9 cellular contexts compared by ENCODE assay signal in the genomic region with DNA sequence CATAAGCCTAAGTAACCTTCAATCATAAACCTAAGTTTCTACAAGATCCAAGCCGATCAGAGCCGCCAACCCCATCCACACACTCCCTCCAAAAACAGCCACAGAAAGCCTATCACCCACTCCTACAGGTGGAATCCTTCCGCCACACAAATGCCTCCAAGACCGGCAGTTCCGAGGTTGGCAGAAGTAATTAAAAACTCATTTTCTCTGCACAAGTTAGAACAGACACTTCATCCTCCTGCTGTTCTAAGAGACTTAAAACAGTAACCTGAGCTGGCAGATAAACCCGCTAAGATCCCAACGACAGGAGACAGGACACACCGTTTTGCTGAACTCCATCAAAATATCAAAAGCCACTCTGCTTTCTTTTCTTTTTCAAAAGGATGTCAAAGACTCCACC. TPM values are rescaled to one million over a fixed set of nuclear protein-coding genes. Genes with fewer than 3 reads are reported as not detected.
DNase-seq lines count a peak whose midpoint lies in the region; ATAC-seq and TF ChIP-seq lines count a peak whose summit lies in the region.
"Had no signal": no experiment of that assay in that cellular context is flagged by ENCODE, and none has a peak within 500 bp of the region (broad histone marks: within the 10 kb centered on the region; RNA-seq: fewer than 3 reads in every experiment).

No MANE protein-coding gene starts in this region.

- no peak overlapping the region for H2BK15ac ChIP-seq in H9 (ENCODE audit: low read depth, low read length)

- H3K36me3 Mint-ChIP-seq in H9 (ENCODE audit: insufficient read depth in 1 of 3, low read depth in 3 of 3): peaks cover 55 to 62% (median 59%) of the 10 kb centered on the region in 3 experiments
- H3K36me3 Mint-ChIP-seq in progenitor cell of endocrine pancreas (ENCODE audit: insufficient read depth): peaks cover 44% of the 10 kb centered on the region

- peaks cover 5% of the 10 kb centered on the region for H4K20me1 ChIP-seq in H9 (ENCODE audit: control insufficient read depth, insufficient read depth, insufficient read length)

- H4K8ac ChIP-seq in H9 (replicated peaks; ENCODE audit: insufficient read length, low read depth, low read length): no peak overlapping the region

- H3K18ac ChIP-seq in H9 (ENCODE audit: insufficient read length, low read depth, low read length): no peak overlapping the region

- no peak overlapping the region for H4K91ac ChIP-seq in H9 (ENCODE audit: insufficient read length, low read depth, low read length)

- peaks cover 14% of the 10 kb centered on the region for H3K23me2 ChIP-seq in H9 (ENCODE audit: insufficient read length, low read depth, low read length, poor library complexity, severe bottlenecking)

- H3K56ac ChIP-seq in H9 (ENCODE audit: insufficient read length, low read depth, low read length): no peak overlapping the region

- ATAC-seq in GM19324 (IDR thresholded peaks at IDR 0.05; ENCODE audit: low FRiP score, unreplicated experiment): no peak
- ATAC-seq in upper lobe of left lung (ENCODE audit: low FRiP score in 2 of 2): no peak

- H3K4ac ChIP-seq in H9 (ENCODE audit: low read depth, low read length): no peak overlapping the region

- H3K14ac ChIP-seq in H9 (ENCODE audit: insufficient read depth, low read length): no peak overlapping the region

- peak overlapping the region; percentile 77 for H3K4me2 ChIP-seq in H9 (ENCODE audit: insufficient read depth, insufficient read length, low read length)

- no peak overlapping the region for H2BK12ac ChIP-seq in H9 (ENCODE audit: insufficient read length, low read depth, low read length)

- no peak overlapping the region for H3T11ph ChIP-seq in H9 (ENCODE audit: low read length)

- H3K4me1 ChIP-seq in H9 (ENCODE audit: insufficient read depth, low read length): peaks cover 4% of the 10 kb centered on the region; the same call in 1 of the 2 replicates
- H3K4me1 ChIP-seq in NT2/D1 (ENCODE audit: insufficient read depth, insufficient read length): peaks cover 4% of the 10 kb centered on the region
- H3K4me1 ChIP-seq in upper lobe of left lung: peaks cover 28 to 45% (median 36%) of the 10 kb centered on the region in 4 donors

- H3K79me1 ChIP-seq in H9 (ENCODE audit: insufficient read depth, low read depth, low read length, poor library complexity, severe bottlenecking): peaks cover 13% of the 10 kb centered on the region

- no peak for DNase-seq in H9
- DNase-seq in NT2/D1 (ENCODE audit: low read depth, low spot score): peak; percentile 39
- no peak for DNase-seq in epithelial cell of proximal tubule (ENCODE audit: low read depth)
- no peak for DNase-seq in progenitor cell of endocrine pancreas (ENCODE audit: low spot score, unreplicated experiment)
- no peak for DNase-seq in amniotic stem cell (lab: John Stamatoyannopoulos, UW)
- no peak for DNase-seq in Kasumi-1 (lab: John Stamatoyannopoulos, UW)
- no peak for DNase-seq in upper lobe of left lung
- DNase-seq: activated effector memory CD4-positive, alpha-beta T cell treated with anti-CD3 and anti-CD28 coated beads, Interleukin-2, amount 50 U/mL, for 16 hours had no signal

- H3K9ac ChIP-seq in H9 (ENCODE audit: extremely low read depth, insufficient read length, low read length) (no peak overlapping the region), NT2/D1 (ENCODE audit: insufficient read length, low read depth) (peak overlapping the region; percentile 95)

- H3K36me3 ChIP-seq in NT2/D1 (ENCODE audit: insufficient read depth, insufficient read length, low read length) (peaks cover 61% of the 10 kb centered on the region), upper lobe of left lung (peaks cover 15 to 45% (median 19%) of the 10 kb centered on the region in 4 donors)

- H3K27me3 ChIP-seq in H9 (ENCODE audit: insufficient read depth, low read length): no peaks in the 10 kb centered on the region
- no peaks in the 10 kb centered on the region for H3K27me3 ChIP-seq in NT2/D1 (ENCODE audit: insufficient read depth, insufficient read length)
- H3K27me3 ChIP-seq in upper lobe of left lung: no peaks in the 10 kb centered on the region

- H3K9me3 Mint-ChIP-seq in H9 (no peaks in the 10 kb centered on the region), progenitor cell of endocrine pancreas (ENCODE audit: low read depth) (no peaks in the 10 kb centered on the region)

- no peak overlapping the region for H2BK5ac ChIP-seq in H9 (ENCODE audit: insufficient read length, low read length)

- no peak overlapping the region for H2BK120ac ChIP-seq in H9 (ENCODE audit: low read depth, low read length, poor library complexity, severe bottlenecking)

- H3K27ac ChIP-seq in H9 (ENCODE audit: insufficient read length, low read depth, low read length) (no peak overlapping the region), upper lobe of left lung (peak overlapping the region in 2 of 4 donors; percentile 27)

- TF ChIP-seq EP300 in upper lobe of left lung (IDR thresholded peaks at IDR 0.05): no peak

- H2AFZ ChIP-seq in H9 (ENCODE audit: low read length): no peak overlapping the region

- H2AK5ac ChIP-seq in H9 (ENCODE audit: insufficient read length, low read length): no peak overlapping the region

- no peak overlapping the region for H2BK20ac ChIP-seq in H9 (ENCODE audit: low read depth, low read length, poor library complexity, severe bottlenecking)

- H4K5ac ChIP-seq in H9 (ENCODE audit: insufficient read length, low read depth, low read length): no peak overlapping the region

- WGBS in H9 (ENCODE audit: extremely low coverage, insufficient read length, low lambda C conversion rate): no CpG with 5 or more reads among the region's 8 CpGs
- 75 to 81% methylated on average over 8 of the region's 8 CpGs for WGBS in upper lobe of left lung, 2 donors

- H3K9me3 ChIP-seq in H9 (ENCODE audit: control insufficient read depth, low read depth, low read length) (no peaks in the 10 kb centered on the region), NT2/D1 (ENCODE audit: insufficient read depth, low read length) (no peaks in the 10 kb centered on the region), upper lobe of left lung (no peaks in the 10 kb centered on the region)

- H3K27ac Mint-ChIP-seq in H9: peak overlapping the region in 2 of 3 experiments; percentile 7 to 15; a peak in 3 of 7 replicates
- H3K27ac Mint-ChIP-seq in progenitor cell of endocrine pancreas: peak overlapping the region; percentile 95

- TF ChIP-seq POLR2A in upper lobe of left lung (IDR thresholded peaks at IDR 0.05): no peak

- peak overlapping the region; percentile 85 to 89 for H3K4me3 Mint-ChIP-seq in H9
- H3K4me3 Mint-ChIP-seq in progenitor cell of endocrine pancreas (ENCODE audit: low read depth): peak overlapping the region; percentile 87

- H3K4me1 Mint-ChIP-seq in H9 (peaks cover 45 to 53% of the 10 kb centered on the region in 2 experiments), progenitor cell of endocrine pancreas (ENCODE audit: low read depth) (peaks cover 52% of the 10 kb centered on the region)

- no peak overlapping the region for H3K23ac ChIP-seq in H9 (ENCODE audit: insufficient read length, low read depth, low read length)

- H3K79me2 ChIP-seq in H9 (ENCODE audit: insufficient read depth, low read length): peaks cover 38% of the 10 kb centered on the region; the same call in 1 of the 2 replicates

- no peak for TF ChIP-seq CTCF in H9 (conservative IDR thresholded peaks at IDR 0.05)
- no peak for TF ChIP-seq CTCF in epithelial cell of proximal tubule (conservative IDR thresholded peaks at IDR 0.05; ENCODE audit: low read depth, low read length)
- no peak for TF ChIP-seq CTCF in progenitor cell of endocrine pancreas (IDR thresholded peaks at IDR 0.05; ENCODE audit: unreplicated experiment)
- TF ChIP-seq CTCF in upper lobe of left lung (IDR thresholded peaks at IDR 0.05): no peak

- H3K4me3 ChIP-seq in NT2/D1 (ENCODE audit: insufficient read length, low read depth) (peak overlapping the region; percentile 87), epithelial cell of proximal tubule (ENCODE audit: low read depth, low read length) (peak overlapping the region; percentile 12), upper lobe of left lung (peak overlapping the region in 2 of 4 donors; percentile 85 to 98)

- H3K27me3 Mint-ChIP-seq in H9 (ENCODE audit: low read depth) (no peaks in the 10 kb centered on the region), progenitor cell of endocrine pancreas (no peaks in the 10 kb centered on the region)

RNA-seq across cellular contexts. Expression of a gene that starts 2.8 kb away (rescaled TPM):
- total RNA-seq in H9 (2021) (119 and 126 TPM in 2 replicates), epithelial cell of proximal tubule (7.8 and 13.1 TPM in 2 replicates), progenitor cell of endocrine pancreas (149 and 161 TPM in 2 replicates), upper lobe of left lung (10 to 100 TPM; 17.8 to 35.6 (median 26.4) TPM)
